ENCODE assay signal across 8 cellular contexts in genomic region chr17:4709794-4710692, GRCh38. TPM values are rescaled to one million over a fixed set of nuclear protein-coding genes. Genes with fewer than 3 reads are reported as not detected.
DNase-seq lines count a peak whose midpoint lies in the region; ATAC-seq, FAIRE-seq and TF ChIP-seq lines count a peak whose summit lies in the region.

ARRB2 (plus strand) TSS chr17:4710632; CDS start chr17:4710722, 90 bp downstream.

- peak within 1 kb of the TSS; percentile 72 for H3K4me2 ChIP-seq in keratinocyte (ENCODE audit: control insufficient read depth, extremely low read depth, insufficient read depth, low read depth, low read length)

- H3K9me3 ChIP-seq in keratinocyte (ENCODE audit: control insufficient read depth, low read depth, low read length) = no peaks in the 10 kb centered on the region

- no peaks in the 10 kb centered on the region for H3K27me3 ChIP-seq in keratinocyte (ENCODE audit: control insufficient read depth, extremely low read depth, insufficient read depth, low read length)

- peak within 1 kb of the TSS; percentile 76 for H2AFZ ChIP-seq in keratinocyte (ENCODE audit: control insufficient read depth, low read length)

- peak within 1 kb of the TSS; percentile 58 to 78 (median 70) for H3K4me3 ChIP-seq in keratinocyte (ENCODE audit: control insufficient read depth in 2 of 3, extremely low read depth in 1 of 3, insufficient read depth in 2 of 3, low read depth in 1 of 3, low read length in 3 of 3)

- H3K4me1 ChIP-seq in keratinocyte (ENCODE audit: control insufficient read depth, extremely low read depth, insufficient read depth, low read length) = peaks cover 9% of the 10 kb centered on the region

- H3K9ac ChIP-seq in keratinocyte (ENCODE audit: control insufficient read depth, extremely low read depth, insufficient read depth, low read length) = peak within 1 kb of the TSS; percentile 67

- H3K79me2 ChIP-seq in keratinocyte (ENCODE audit: control insufficient read depth, insufficient read depth, low read length) = no peaks in the 10 kb centered on the region

- H4K20me1 ChIP-seq in keratinocyte (ENCODE audit: control insufficient read depth, extremely low read depth, insufficient read depth, low read length) = no peaks in the 10 kb centered on the region

- dilution Hi-C loops in keratinocyte (cut with MboI; ENCODE audit: extremely low pct_ligation_motif_present, low sequenced_read_pairs) = no loop called here

- peak; percentile 88 for ATAC-seq in GM19025 (IDR thresholded peaks at IDR 0.05; ENCODE audit: low read depth, unreplicated experiment)
- ATAC-seq in HG03342 (IDR thresholded peaks at IDR 0.05; ENCODE audit: unreplicated experiment) = peak; percentile 85
- peak; percentile 86 to 89 for ATAC-seq in activated CD4-positive, CD25-positive, alpha-beta regulatory T cell treated with anti-CD3 and anti-CD28 coated beads, Interleukin-2, amount 50 U/mL, for 24 hours

- TF ChIP-seq CTCF in keratinocyte (optimal IDR thresholded peaks at IDR 0.05 in 1 of 3, IDR thresholded peaks at IDR 0.05 in 1 of 3, conservative IDR thresholded peaks at IDR 0.05 in 1 of 3; ENCODE audit: extremely low read depth in 1 of 3, insufficient read depth in 2 of 3, low read length in 3 of 3) = peak; percentile 71 to 79 (median 76)

- no peaks in the 10 kb centered on the region for H3K9me1 ChIP-seq in keratinocyte (ENCODE audit: control insufficient read depth, extremely low read depth, insufficient read depth, low read length)

- no peaks in the 10 kb centered on the region for H3K36me3 ChIP-seq in keratinocyte (ENCODE audit: control insufficient read depth in 2 of 2, extremely low read depth in 1 of 2, insufficient read depth in 2 of 2, low read length in 2 of 2)

- peak; percentile 99 for DNase-seq in AG20443 (ENCODE audit: low spot score)
- peak; percentile 98 to 99 for DNase-seq in NCI-H446 (lab: John Stamatoyannopoulos, UW)
- DNase-seq in cerebellar cortex (ENCODE audit: low spot score) = peak; percentile 100
- DNase-seq in keratinocyte (ENCODE audit: low read depth, low spot score) = peak; percentile 83
- DNase-seq in stimulated activated CD4-positive, alpha-beta T cell treated with anti-CD3 and anti-CD28 coated beads, Interleukin-15, amount 100 ng/mL, for 1 hour (ENCODE audit: low read depth in 1 of 2, low spot score in 1 of 2) = peak; percentile 95 to 98

- FAIRE-seq in keratinocyte (lab: Jason Lieb, UNC) = peak; percentile 83

- peak within 1 kb of the TSS; percentile 27 for H3K27ac ChIP-seq in keratinocyte (ENCODE audit: control insufficient read depth, insufficient read depth, low read length)

RNA-seq across cellular contexts. Expression of gene ARRB2, which starts in this region (rescaled TPM):
- 7.5 to 12.8 TPM (median 11.5 TPM) in 3 replicates for polyA plus RNA-seq in keratinocyte
- polyA plus RNA-seq in keratinocyte (2011; ENCODE audit: low read depth) = 4.0 TPM
- 6.7 and 9.1 TPM in 2 replicates for polyA plus RNA-seq in keratinocyte (2011; cell fraction: cytosol; rRNA removed)
- 5.7 and 7.8 TPM in 2 replicates for polyA plus RNA-seq in keratinocyte (2011; cell fraction: nucleus; rRNA removed)
- polyA plus RNA-seq in keratinocyte (2012; ENCODE audit: low replicate concordance) = 11.0 and 17.2 TPM in 2 replicates
- 5.7 to 18.7 TPM (median 8.0 TPM) in 3 replicates for polyA minus RNA-seq in keratinocyte
- 5.9 TPM for polyA minus RNA-seq in keratinocyte (2011; cell fraction: cytosol; rRNA and poly(A)+ RNA removed)
- polyA minus RNA-seq in keratinocyte (2011; cell fraction: nucleus; rRNA and poly(A)+ RNA removed) = 2.0 and 2.2 TPM in 2 replicates

Comparison
In these comparisons a context has a peak if more than half of its experiments do, and no peak if none do; other contexts are left out.
1. Peak in every context shown above with its lines: DNase-seq, ATAC-seq, H3K4me3 ChIP-seq and H3K27ac ChIP-seq.